8 cellular contexts compared by ENCODE assay signal in the genomic region with DNA sequence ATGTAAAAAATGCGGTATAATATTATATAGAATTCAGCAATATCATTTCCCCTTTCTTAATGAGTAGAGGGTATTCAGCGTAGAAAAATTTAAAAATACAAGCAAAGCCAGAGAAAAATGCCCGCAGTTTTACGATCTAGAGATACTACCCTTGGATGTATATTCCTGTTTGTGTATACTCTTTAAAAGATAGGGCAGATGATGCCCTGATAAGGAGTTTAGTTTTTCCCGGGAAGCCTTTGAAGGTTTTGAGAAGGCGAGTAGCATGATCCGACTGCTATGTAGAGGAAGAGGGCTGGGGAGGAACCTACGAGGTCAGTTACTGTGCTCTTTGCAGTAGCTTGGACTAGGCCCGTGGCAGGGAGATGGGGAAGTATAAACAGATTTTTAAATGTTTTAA. TPM values are rescaled to one million over a fixed set of nuclear protein-coding genes. Genes with fewer than 3 reads are reported as not detected.
DNase-seq lines count a peak whose midpoint lies in the region; ATAC-seq and TF ChIP-seq lines count a peak whose summit lies in the region.

No MANE protein-coding gene starts in this region.

- H3K4me1 Mint-ChIP-seq in T-helper 17 cell, result peaks cover 29% of the 10 kb centered on the region
- H3K4me1 Mint-ChIP-seq in neural crest cell, result peaks cover 46% of the 10 kb centered on the region

- no peak overlapping the region for H3K27ac ChIP-seq in HUES6 (ENCODE audit: low read depth, low read length)

- DNase-seq in CMK (ENCODE audit: low read depth) (peak; percentile 21), T-helper 17 cell (no peak), fibroblast of gingiva (ENCODE audit: low read depth) (peak; percentile 15), neural crest cell (ENCODE audit: low read depth, low spot score) (no peak), middle frontal gyrus (ENCODE audit: extremely low spot score, low spot score) (no peak), SW 1271 (lab: John Stamatoyannopoulos, UW) (no peak)
- DNase-seq in activated CD4-positive, CD25-positive, alpha-beta regulatory T cell treated with anti-CD3 and anti-CD28 coated beads, Interleukin-2, amount 50 U/mL, for 72 hours, result no peak

- H3K27ac Mint-ChIP-seq in T-helper 17 cell, result peak overlapping the region; percentile 90
- H3K27ac Mint-ChIP-seq in neural crest cell (ENCODE audit: unreplicated experiment), result no peak overlapping the region

- H3K4me3 Mint-ChIP-seq in T-helper 17 cell (peak overlapping the region; percentile 93), neural crest cell (peak overlapping the region; percentile 88)

- H3K36me3 ChIP-seq in HUES6 (ENCODE audit: control insufficient read depth, insufficient read depth, low read length), result peaks cover 5% of the 10 kb centered on the region

- no peaks in the 10 kb centered on the region for H3K27me3 Mint-ChIP-seq in T-helper 17 cell
- no peaks in the 10 kb centered on the region for H3K27me3 Mint-ChIP-seq in neural crest cell (ENCODE audit: low read depth)

- H3K4me3 ChIP-seq in HUES6 (ENCODE audit: low read depth, low read length), result peak overlapping the region; percentile 96

- H3K9ac ChIP-seq in HUES6 (ENCODE audit: low read length), result peak overlapping the region; percentile 91

- H3K9me3 Mint-ChIP-seq in neural crest cell, result no peaks in the 10 kb centered on the region

- TF ChIP-seq CTCF in neural crest cell (conservative IDR thresholded peaks at IDR 0.05), result no peak

- peaks cover 22% of the 10 kb centered on the region for H3K4me1 ChIP-seq in HUES6 (ENCODE audit: control insufficient read depth, insufficient read depth, low read length)

- no peaks in the 10 kb centered on the region for H3K9me3 ChIP-seq in HUES6 (ENCODE audit: control insufficient read depth, insufficient read depth, low read depth, low read length)
- H3K9me3 ChIP-seq in T-helper 17 cell (ENCODE audit: control insufficient read depth, low read length, poor library complexity, severe bottlenecking), result no peaks in the 10 kb centered on the region

- H3K36me3 Mint-ChIP-seq in T-helper 17 cell (ENCODE audit: low read depth) (no peaks in the 10 kb centered on the region), neural crest cell (ENCODE audit: low read depth) (peaks cover 7% of the 10 kb centered on the region)

- peak; percentile 27 for ATAC-seq in T-helper 17 cell

- no peaks in the 10 kb centered on the region for H3K27me3 ChIP-seq in HUES6 (ENCODE audit: control insufficient read depth, insufficient read depth, low read length)

RNA-seq across cellular contexts. Expression of gene YEATS2, which starts 1.2 kb away (rescaled TPM):
- 10 to 100 TPM; 25.3 to 31.1 TPM for total RNA-seq in T-helper 17 cell
- 61.9 and 64.6 TPM in 2 replicates for total RNA-seq in neural crest cell

Comparison
In these comparisons a context has a peak if more than half of its experiments do, and no peak if none do; other contexts are left out.
1. DNase-seq: peak in CMK (single experiment) and fibroblast of gingiva (single experiment); none in T-helper 17 cell (0 of 3), neural crest cell (single experiment), activated CD4-positive, CD25-positive, alpha-beta regulatory T cell treated with anti-CD3 and anti-CD28 coated beads, Interleukin-2, amount 50 U/mL, for 72 hours (single experiment), middle frontal gyrus (single experiment) and SW 1271 (0 of 2).